2 cellular contexts compared by ENCODE assay signal in the genomic region with DNA sequence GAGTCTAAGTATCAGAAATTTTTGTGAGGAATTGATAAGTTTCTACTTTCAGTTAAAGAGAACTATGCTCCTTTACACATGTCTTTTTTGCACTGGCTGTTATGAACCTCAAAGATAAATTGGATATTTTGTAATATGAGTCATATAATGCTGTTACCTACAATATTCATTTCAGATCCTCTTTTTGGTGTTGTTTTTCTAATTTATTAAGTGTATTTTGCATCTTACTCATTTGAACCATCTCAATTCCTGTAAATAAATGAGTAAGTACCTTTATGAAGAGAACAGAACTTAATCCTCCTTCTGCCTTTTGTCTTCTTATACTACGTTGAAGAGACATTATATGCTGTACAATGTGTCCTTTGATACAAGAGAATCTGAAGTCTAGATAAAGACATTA.
A peak's percentile ranks its signal among the peaks of the same experiment; 100 is the strongest.
TF ChIP-seq lines count a peak whose summit lies in the region.

No MANE protein-coding gene starts in this region.

TF ChIP-seq in GM12878, 131 proteins besides CTCF, POLR2A, EP300 and RAD21:
- TF ChIP-seq FOS (IDR thresholded peaks at IDR 0.05; ENCODE audit: borderline replicate concordance, extremely low read depth, insufficient read length) (no peak), HCFC1 (IDR thresholded peaks at IDR 0.05; ENCODE audit: low read length) (no peak), NFIC (IDR thresholded peaks at IDR 0.05; ENCODE audit: low read depth, low read length) (peak; percentile 44; the same call in 1 of the 2 replicates), TAF1 (IDR thresholded peaks at IDR 0.05; ENCODE audit: borderline replicate concordance, low read depth, low read length) (no peak), CREM (IDR thresholded peaks at IDR 0.05; ENCODE audit: low read depth) (0 out of 2 replicates have a peak, but pooled peaks have one; percentile 17), NBN (IDR thresholded peaks at IDR 0.05) (no peak), JUNB (IDR thresholded peaks at IDR 0.05) (peak; percentile 81), PAX8 (IDR thresholded peaks at IDR 0.05) (no peak), RELA (IDR thresholded peaks at IDR 0.05; ENCODE audit: borderline replicate concordance, partially characterized antibody) (no peak), SPI1 (IDR thresholded peaks at IDR 0.05; ENCODE audit: borderline replicate concordance, insufficient read depth, low read depth, low read length) (peak; percentile 33; the same call in 1 of the 2 replicates), TCF12 (IDR thresholded peaks at IDR 0.05; ENCODE audit: low read depth, low read length) (no peak)
- TF ChIP-seq, protein P1, sequence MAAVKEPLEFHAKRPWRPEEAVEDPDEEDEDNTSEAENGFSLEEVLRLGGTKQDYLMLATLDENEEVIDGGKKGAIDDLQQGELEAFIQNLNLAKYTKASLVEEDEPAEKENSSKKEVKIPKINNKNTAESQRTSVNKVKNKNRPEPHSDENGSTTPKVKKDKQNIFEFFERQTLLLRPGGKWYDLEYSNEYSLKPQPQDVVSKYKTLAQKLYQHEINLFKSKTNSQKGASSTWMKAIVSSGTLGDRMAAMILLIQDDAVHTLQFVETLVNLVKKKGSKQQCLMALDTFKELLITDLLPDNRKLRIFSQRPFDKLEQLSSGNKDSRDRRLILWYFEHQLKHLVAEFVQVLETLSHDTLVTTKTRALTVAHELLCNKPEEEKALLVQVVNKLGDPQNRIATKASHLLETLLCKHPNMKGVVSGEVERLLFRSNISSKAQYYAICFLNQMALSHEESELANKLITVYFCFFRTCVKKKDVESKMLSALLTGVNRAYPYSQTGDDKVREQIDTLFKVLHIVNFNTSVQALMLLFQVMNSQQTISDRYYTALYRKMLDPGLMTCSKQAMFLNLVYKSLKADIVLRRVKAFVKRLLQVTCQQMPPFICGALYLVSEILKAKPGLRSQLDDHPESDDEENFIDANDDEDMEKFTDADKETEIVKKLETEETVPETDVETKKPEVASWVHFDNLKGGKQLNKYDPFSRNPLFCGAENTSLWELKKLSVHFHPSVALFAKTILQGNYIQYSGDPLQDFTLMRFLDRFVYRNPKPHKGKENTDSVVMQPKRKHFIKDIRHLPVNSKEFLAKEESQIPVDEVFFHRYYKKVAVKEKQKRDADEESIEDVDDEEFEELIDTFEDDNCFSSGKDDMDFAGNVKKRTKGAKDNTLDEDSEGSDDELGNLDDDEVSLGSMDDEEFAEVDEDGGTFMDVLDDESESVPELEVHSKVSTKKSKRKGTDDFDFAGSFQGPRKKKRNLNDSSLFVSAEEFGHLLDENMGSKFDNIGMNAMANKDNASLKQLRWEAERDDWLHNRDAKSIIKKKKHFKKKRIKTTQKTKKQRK (IDR thresholded peaks at IDR 0.05; ENCODE audit: low read depth, low read length), result no peak
- TF ChIP-seq, protein P2, sequence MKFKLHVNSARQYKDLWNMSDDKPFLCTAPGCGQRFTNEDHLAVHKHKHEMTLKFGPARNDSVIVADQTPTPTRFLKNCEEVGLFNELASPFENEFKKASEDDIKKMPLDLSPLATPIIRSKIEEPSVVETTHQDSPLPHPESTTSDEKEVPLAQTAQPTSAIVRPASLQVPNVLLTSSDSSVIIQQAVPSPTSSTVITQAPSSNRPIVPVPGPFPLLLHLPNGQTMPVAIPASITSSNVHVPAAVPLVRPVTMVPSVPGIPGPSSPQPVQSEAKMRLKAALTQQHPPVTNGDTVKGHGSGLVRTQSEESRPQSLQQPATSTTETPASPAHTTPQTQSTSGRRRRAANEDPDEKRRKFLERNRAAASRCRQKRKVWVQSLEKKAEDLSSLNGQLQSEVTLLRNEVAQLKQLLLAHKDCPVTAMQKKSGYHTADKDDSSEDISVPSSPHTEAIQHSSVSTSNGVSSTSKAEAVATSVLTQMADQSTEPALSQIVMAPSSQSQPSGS (IDR thresholded peaks at IDR 0.05; ENCODE audit: low read length), result peak; percentile 51; the same call in 1 of the 2 replicates

TF ChIP-seq in GM23338, 12 proteins besides CTCF, POLR2A, EP300 and RAD21:
- TF ChIP-seq EZH2 (IDR thresholded peaks at IDR 0.05; ENCODE audit: low read depth, unreplicated experiment) (no peak), ZNF331 (CRISPR knock-in tag; IDR thresholded peaks at IDR 0.05; ENCODE audit: low read depth) (no peak), POLR2AphosphoS5 (IDR thresholded peaks at IDR 0.05; ENCODE audit: low read depth) (no peak), NANOG (IDR thresholded peaks at IDR 0.05; ENCODE audit: borderline replicate concordance) (no peak), JUNB (IDR thresholded peaks at IDR 0.05; ENCODE audit: unreplicated experiment) (no peak), EZH2phosphoT487 (IDR thresholded peaks at IDR 0.05; ENCODE audit: unreplicated experiment) (no peak)
- TF ChIP-seq, protein P3, sequence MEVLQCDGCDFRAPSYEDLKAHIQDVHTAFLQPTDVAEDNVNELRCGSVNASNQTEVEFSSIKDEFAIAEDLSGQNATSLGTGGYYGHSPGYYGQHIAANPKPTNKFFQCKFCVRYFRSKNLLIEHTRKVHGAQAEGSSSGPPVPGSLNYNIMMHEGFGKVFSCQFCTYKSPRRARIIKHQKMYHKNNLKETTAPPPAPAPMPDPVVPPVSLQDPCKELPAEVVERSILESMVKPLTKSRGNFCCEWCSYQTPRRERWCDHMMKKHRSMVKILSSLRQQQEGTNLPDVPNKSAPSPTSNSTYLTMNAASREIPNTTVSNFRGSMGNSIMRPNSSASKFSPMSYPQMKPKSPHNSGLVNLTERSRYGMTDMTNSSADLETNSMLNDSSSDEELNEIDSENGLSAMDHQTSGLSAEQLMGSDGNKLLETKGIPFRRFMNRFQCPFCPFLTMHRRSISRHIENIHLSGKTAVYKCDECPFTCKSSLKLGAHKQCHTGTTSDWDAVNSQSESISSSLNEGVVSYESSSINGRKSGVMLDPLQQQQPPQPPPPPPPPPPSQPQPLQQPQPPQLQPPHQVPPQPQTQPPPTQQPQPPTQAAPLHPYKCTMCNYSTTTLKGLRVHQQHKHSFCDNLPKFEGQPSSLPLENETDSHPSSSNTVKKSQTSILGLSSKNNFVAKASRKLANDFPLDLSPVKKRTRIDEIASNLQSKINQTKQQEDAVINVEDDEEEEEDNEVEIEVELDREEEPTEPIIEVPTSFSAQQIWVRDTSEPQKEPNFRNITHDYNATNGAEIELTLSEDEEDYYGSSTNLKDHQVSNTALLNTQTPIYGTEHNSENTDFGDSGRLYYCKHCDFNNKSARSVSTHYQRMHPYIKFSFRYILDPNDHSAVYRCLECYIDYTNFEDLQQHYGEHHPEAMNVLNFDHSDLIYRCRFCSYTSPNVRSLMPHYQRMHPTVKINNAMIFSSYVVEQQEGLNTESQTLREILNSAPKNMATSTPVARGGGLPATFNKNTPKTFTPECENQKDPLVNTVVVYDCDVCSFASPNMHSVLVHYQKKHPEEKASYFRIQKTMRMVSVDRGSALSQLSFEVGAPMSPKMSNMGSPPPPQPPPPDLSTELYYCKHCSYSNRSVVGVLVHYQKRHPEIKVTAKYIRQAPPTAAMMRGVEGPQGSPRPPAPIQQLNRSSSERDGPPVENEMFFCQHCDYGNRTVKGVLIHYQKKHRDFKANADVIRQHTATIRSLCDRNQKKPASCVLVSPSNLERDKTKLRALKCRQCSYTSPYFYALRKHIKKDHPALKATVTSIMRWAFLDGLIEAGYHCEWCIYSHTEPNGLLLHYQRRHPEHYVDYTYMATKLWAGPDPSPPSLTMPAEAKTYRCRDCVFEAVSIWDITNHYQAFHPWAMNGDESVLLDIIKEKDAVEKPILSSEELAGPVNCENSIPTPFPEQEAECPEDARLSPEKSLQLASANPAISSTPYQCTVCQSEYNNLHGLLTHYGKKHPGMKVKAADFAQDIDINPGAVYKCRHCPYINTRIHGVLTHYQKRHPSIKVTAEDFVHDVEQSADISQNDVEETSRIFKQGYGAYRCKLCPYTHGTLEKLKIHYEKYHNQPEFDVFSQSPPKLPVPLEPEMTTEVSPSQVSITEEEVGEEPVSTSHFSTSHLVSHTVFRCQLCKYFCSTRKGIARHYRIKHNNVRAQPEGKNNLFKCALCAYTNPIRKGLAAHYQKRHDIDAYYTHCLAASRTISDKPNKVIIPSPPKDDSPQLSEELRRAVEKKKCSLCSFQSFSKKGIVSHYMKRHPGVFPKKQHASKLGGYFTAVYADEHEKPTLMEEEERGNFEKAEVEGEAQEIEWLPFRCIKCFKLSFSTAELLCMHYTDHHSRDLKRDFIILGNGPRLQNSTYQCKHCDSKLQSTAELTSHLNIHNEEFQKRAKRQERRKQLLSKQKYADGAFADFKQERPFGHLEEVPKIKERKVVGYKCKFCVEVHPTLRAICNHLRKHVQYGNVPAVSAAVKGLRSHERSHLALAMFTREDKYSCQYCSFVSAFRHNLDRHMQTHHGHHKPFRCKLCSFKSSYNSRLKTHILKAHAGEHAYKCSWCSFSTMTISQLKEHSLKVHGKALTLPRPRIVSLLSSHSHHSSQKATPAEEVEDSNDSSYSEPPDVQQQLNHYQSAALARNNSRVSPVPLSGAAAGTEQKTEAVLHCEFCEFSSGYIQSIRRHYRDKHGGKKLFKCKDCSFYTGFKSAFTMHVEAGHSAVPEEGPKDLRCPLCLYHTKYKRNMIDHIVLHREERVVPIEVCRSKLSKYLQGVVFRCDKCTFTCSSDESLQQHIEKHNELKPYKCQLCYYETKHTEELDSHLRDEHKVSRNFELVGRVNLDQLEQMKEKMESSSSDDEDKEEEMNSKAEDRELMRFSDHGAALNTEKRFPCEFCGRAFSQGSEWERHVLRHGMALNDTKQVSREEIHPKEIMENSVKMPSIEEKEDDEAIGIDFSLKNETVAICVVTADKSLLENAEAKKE (CRISPR knock-in tag; IDR thresholded peaks at IDR 0.05), result no peak
- TF ChIP-seq, protein P4, sequence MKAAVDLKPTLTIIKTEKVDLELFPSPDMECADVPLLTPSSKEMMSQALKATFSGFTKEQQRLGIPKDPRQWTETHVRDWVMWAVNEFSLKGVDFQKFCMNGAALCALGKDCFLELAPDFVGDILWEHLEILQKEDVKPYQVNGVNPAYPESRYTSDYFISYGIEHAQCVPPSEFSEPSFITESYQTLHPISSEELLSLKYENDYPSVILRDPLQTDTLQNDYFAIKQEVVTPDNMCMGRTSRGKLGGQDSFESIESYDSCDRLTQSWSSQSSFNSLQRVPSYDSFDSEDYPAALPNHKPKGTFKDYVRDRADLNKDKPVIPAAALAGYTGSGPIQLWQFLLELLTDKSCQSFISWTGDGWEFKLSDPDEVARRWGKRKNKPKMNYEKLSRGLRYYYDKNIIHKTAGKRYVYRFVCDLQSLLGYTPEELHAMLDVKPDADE (IDR thresholded peaks at IDR 0.05), result no peak
- TF ChIP-seq, protein P5, sequence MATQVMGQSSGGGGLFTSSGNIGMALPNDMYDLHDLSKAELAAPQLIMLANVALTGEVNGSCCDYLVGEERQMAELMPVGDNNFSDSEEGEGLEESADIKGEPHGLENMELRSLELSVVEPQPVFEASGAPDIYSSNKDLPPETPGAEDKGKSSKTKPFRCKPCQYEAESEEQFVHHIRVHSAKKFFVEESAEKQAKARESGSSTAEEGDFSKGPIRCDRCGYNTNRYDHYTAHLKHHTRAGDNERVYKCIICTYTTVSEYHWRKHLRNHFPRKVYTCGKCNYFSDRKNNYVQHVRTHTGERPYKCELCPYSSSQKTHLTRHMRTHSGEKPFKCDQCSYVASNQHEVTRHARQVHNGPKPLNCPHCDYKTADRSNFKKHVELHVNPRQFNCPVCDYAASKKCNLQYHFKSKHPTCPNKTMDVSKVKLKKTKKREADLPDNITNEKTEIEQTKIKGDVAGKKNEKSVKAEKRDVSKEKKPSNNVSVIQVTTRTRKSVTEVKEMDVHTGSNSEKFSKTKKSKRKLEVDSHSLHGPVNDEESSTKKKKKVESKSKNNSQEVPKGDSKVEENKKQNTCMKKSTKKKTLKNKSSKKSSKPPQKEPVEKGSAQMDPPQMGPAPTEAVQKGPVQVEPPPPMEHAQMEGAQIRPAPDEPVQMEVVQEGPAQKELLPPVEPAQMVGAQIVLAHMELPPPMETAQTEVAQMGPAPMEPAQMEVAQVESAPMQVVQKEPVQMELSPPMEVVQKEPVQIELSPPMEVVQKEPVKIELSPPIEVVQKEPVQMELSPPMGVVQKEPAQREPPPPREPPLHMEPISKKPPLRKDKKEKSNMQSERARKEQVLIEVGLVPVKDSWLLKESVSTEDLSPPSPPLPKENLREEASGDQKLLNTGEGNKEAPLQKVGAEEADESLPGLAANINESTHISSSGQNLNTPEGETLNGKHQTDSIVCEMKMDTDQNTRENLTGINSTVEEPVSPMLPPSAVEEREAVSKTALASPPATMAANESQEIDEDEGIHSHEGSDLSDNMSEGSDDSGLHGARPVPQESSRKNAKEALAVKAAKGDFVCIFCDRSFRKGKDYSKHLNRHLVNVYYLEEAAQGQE (IDR thresholded peaks at IDR 0.05; ENCODE audit: unreplicated experiment), result no peak
